In the genomic region with DNA sequence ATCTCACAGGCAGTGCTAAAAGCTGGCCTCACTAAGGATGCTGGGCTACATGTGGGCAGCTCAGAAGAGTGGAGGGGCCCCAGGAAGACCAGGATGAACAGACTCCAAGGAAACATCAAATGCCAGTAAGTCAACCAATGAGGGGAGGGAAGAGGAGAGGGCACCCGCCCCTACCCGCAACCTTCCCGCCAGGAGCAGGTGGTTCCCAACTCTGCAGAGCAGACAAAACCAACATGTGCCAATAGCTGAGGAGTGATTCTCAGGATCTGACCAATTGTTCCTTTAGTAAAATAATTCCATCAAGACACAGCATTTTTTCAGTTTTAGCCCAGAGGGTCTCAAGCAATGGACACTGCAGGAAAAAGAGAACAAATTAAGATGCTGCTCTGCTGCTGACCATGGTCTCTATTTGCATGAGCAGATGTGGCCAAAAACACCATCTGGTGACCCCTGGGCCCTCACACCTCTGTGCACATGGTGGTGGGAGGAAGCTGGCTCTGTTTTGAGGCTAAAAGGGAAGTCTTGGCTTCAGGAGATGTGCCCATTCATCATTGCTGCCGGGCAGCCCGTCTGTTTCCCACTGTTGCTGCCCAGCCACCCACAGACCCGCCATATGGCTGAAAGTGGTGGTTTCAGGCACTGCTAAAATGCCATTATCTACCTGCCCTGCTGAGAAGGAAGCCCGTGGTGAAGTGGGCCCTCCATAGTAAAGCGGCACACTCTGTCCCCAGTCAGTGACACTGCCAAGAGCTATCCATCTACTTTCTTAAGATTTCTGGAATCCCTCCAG, we compare ENCODE assay signal across 22 cellular contexts.
"Had no signal": no experiment of that assay in that cellular context is flagged by ENCODE, and none has a peak within 500 bp of the region (broad histone marks: within the 10 kb centered on the region; RNA-seq: fewer than 3 reads in every experiment).

No MANE protein-coding gene starts in this region.

- H3K27me3 ChIP-seq: breast epithelium, MG63 had no signal

- H3K36me3 Mint-ChIP-seq: activated naive CD8-positive, alpha-beta T cell treated with anti-CD3 and anti-CD28 coated beads, Interleukin-2, amount 10 ng/mL, durations not matched to agents 7 days and 5 days had no signal

- H3K4me3 ChIP-seq: breast epithelium, MG63, SJSA1 had no signal

- DNase-seq: activated CD4-positive, alpha-beta T cell treated with anti-CD3 and anti-CD28 coated beads for 4 hours; activated CD8-positive, alpha-beta memory T cell treated with anti-CD3 and anti-CD28 coated beads, Interleukin-2, amount 50 U/mL, for 4 hours; activated CD8-positive, alpha-beta T cell treated with anti-CD3 and anti-CD28 coated beads for 36 hours; activated naive CD4-positive, alpha-beta T cell treated with anti-CD3 and anti-CD28 coated beads, Interleukin-2, amount 50 U/mL, for 16 hours; activated naive CD8-positive, alpha-beta T cell treated with anti-CD3 and anti-CD28 coated beads, Interleukin-2, amount 10 ng/mL, durations not matched to agents 7 days and 5 days; aorta; MG63; MV-4-11; NCI-H1092 treated with DMSO at 0.1 percent for 48 hours; NCI-H1417 treated with DMSO at 0.1 percent for 48 hours; NCI-H187; NCI-H2081; NCI-H526 treated with DMSO at 0.1 percent for 48 hours; NK-92 treated with Interleukin-12 subunit alpha and Interleukin-12 subunit beta, amount 100 ng/mL, for 24 hours; OCI-M1; SHP77 had no signal

- H3K4me1 ChIP-seq: breast epithelium, SJSA1 had no signal

- H3K27ac ChIP-seq: breast epithelium, SJSA1 had no signal

- H3K9me3 Mint-ChIP-seq: activated CD8-positive, alpha-beta T cell treated with anti-CD3 and anti-CD28 coated beads for 36 hours; activated naive CD8-positive, alpha-beta T cell treated with anti-CD3 and anti-CD28 coated beads, Interleukin-2, amount 10 ng/mL, durations not matched to agents 7 days and 5 days; T-helper 1 cell treated with Interleukin-12 subunit alpha and Interleukin-12 subunit beta and Interleukin-4 antibody, amounts not matched to agents 30 μg/mL and 1 μg/mL, for 36 hours had no signal

- H3K27ac Mint-ChIP-seq: activated CD8-positive, alpha-beta T cell treated with anti-CD3 and anti-CD28 coated beads for 36 hours; activated naive CD8-positive, alpha-beta T cell treated with anti-CD3 and anti-CD28 coated beads, Interleukin-2, amount 10 ng/mL, durations not matched to agents 7 days and 5 days; T-helper 1 cell treated with Interleukin-12 subunit alpha and Interleukin-12 subunit beta and Interleukin-4 antibody, amounts not matched to agents 30 μg/mL and 1 μg/mL, for 36 hours had no signal

- H3K4me1 Mint-ChIP-seq: activated naive CD8-positive, alpha-beta T cell treated with anti-CD3 and anti-CD28 coated beads, Interleukin-2, amount 10 ng/mL, durations not matched to agents 7 days and 5 days had no signal

- H3K9me3 ChIP-seq: breast epithelium, MG63, SJSA1 had no signal

- ATAC-seq: activated CD4-positive, CD25-positive, alpha-beta regulatory T cell treated with anti-CD3 and anti-CD28 coated beads, Interleukin-2, amount 50 U/mL, for 24 hours; activated CD8-positive, alpha-beta T cell treated with anti-CD3 and anti-CD28 coated beads for 36 hours; Panc1; SK-N-SH treated with all-trans-retinoic acid at 6 μM for 48 hours had no signal

- H3K36me3 ChIP-seq: breast epithelium, MG63, SJSA1 had no signal

- H3K4me3 Mint-ChIP-seq: activated CD8-positive, alpha-beta T cell treated with anti-CD3 and anti-CD28 coated beads for 36 hours; activated naive CD8-positive, alpha-beta T cell treated with anti-CD3 and anti-CD28 coated beads, Interleukin-2, amount 10 ng/mL, durations not matched to agents 7 days and 5 days; T-helper 1 cell treated with Interleukin-12 subunit alpha and Interleukin-12 subunit beta and Interleukin-4 antibody, amounts not matched to agents 30 μg/mL and 1 μg/mL, for 36 hours had no signal
